18 cellular contexts compared by ENCODE assay signal in genomic region chr18:49028091-49028490, GRCh38.
"Had no signal": no experiment of that assay in that cellular context is flagged by ENCODE, and none has a peak within 500 bp of the region (broad histone marks: within the 10 kb centered on the region; RNA-seq: fewer than 3 reads in every experiment).

No MANE protein-coding gene starts in this region.

- H3K27me3 ChIP-seq: heart left ventricle, sigmoid colon, stomach, uterus had no signal

- H3K4me3 Mint-ChIP-seq: naive thymus-derived CD8-positive, alpha-beta T cell; type B pancreatic cell had no signal

- H3K4me3 ChIP-seq: heart left ventricle, mucosa of descending colon, sigmoid colon, skin epidermis, stomach, thoracic aorta, uterus had no signal

- H3K4me1 ChIP-seq: sigmoid colon, stomach, uterus had no signal

- H3K27ac ChIP-seq: heart left ventricle, neutrophil, sigmoid colon, skin epidermis, stomach, thoracic aorta, uterus had no signal

- H3K27ac Mint-ChIP-seq: type B pancreatic cell had no signal

- H3K36me3 ChIP-seq: heart left ventricle, neutrophil, sigmoid colon, stomach, thoracic aorta, uterus had no signal

- H3K9me3 Mint-ChIP-seq: naive thymus-derived CD8-positive, alpha-beta T cell; type B pancreatic cell had no signal

- ATAC-seq: heart left ventricle; mucosa of descending colon; naive thymus-derived CD8-positive, alpha-beta T cell had no signal

- H3K36me3 Mint-ChIP-seq: naive thymus-derived CD8-positive, alpha-beta T cell; type B pancreatic cell had no signal

- H3K9me3 ChIP-seq: heart left ventricle, mucosa of descending colon, neutrophil, sigmoid colon, stomach, thoracic aorta, uterus had no signal

- DNase-seq: cerebellar nuclear complex; dermis blood vessel endothelial cell; heart left ventricle; hippocampal formation; kidney glomerular epithelial cell; mesendoderm; mucosa of descending colon; naive thymus-derived CD8-positive, alpha-beta T cell; sigmoid colon; stimulated activated CD4-positive, alpha-beta T cell treated with anti-CD3 and anti-CD28 coated beads, Interleukin-2, amount 100 ng/mL, for 24 hours; stimulated activated naive CD4-positive, alpha-beta T cell; substantia nigra; uterus had no signal
